Comparison of ENCODE assay signal across 22 cellular contexts in genomic region chr1:38546630-38547029, GRCh38.
A peak's percentile ranks its signal among the peaks of the same experiment; 100 is the strongest.
DNase-seq lines count a peak whose midpoint lies in the region; ATAC-seq and TF ChIP-seq lines count a peak whose summit lies in the region.
"Had no signal": no experiment of that assay in that cellular context is flagged by ENCODE, and none has a peak within 500 bp of the region (broad histone marks: within the 10 kb centered on the region; RNA-seq: fewer than 3 reads in every experiment).

No MANE protein-coding gene starts in this region.

- TF ChIP-seq CTCF in glutamatergic neuron (IDR thresholded peaks at IDR 0.05; ENCODE audit: partially characterized antibody, unreplicated experiment) (no peak), neural crest cell (conservative IDR thresholded peaks at IDR 0.05) (no peak)

- H3K4me3 Mint-ChIP-seq in glutamatergic neuron (ENCODE audit: unreplicated experiment): no peak overlapping the region
- no peak overlapping the region for H3K4me3 Mint-ChIP-seq in neural crest cell
- H3K4me3 Mint-ChIP-seq: CD8-positive, alpha-beta T cell had no signal

- H3K27me3 Mint-ChIP-seq in glutamatergic neuron (ENCODE audit: unreplicated experiment) (peaks cover 1% of the 10 kb centered on the region), neural crest cell (ENCODE audit: low read depth) (no peaks in the 10 kb centered on the region)

- ATAC-seq in HG03354 (IDR thresholded peaks at IDR 0.05; ENCODE audit: poor library complexity, severe bottlenecking, unreplicated experiment): no peak
- ATAC-seq: CD8-positive, alpha-beta T cell; Panc1 had no signal

- peak; percentile 28 for DNase-seq in activated CD8-positive, alpha-beta memory T cell treated with anti-CD3 and anti-CD28 coated beads, Interleukin-2, amount 50 U/mL, for 48 hours
- DNase-seq in activated CD8-positive, alpha-beta memory T cell treated with anti-CD3 and anti-CD28 coated beads, Interleukin-2, amount 50 U/mL, for 4 hours: no peak
- no peak for DNase-seq in glutamatergic neuron
- DNase-seq in neural crest cell (ENCODE audit: low read depth, low spot score): no peak
- no peak for DNase-seq in NCI-H345 (lab: John Stamatoyannopoulos, UW)
- no peak for DNase-seq in OCI-M1 (lab: John Stamatoyannopoulos, UW)
- DNase-seq: 8988T; C1 segment of cervical spinal cord; Calu3; CD8-positive, alpha-beta T cell; DMS153; GOT3; Karpas-422; NCI-H1048; NCI-H1417 treated with DMSO at 0.1 percent for 48 hours; NCI-H1930; NCI-H2227 treated with DMSO at 0.1 percent for 48 hours; NCI-H524; NCI-H774; NK-92 treated with Interleukin-12 subunit alpha and Interleukin-12 subunit beta, amount 100 ng/mL, for 24 hours had no signal

- peak overlapping the region; percentile 57 for H3K27ac Mint-ChIP-seq in glutamatergic neuron (ENCODE audit: unreplicated experiment)
- H3K27ac Mint-ChIP-seq in neural crest cell (ENCODE audit: unreplicated experiment): peak overlapping the region; percentile 21
- H3K27ac Mint-ChIP-seq: CD8-positive, alpha-beta T cell had no signal

- H3K4me1 Mint-ChIP-seq in glutamatergic neuron (ENCODE audit: low read depth, unreplicated experiment) (peaks cover 24% of the 10 kb centered on the region), neural crest cell (peaks cover 11% of the 10 kb centered on the region)

- H3K36me3 Mint-ChIP-seq in glutamatergic neuron (ENCODE audit: unreplicated experiment) (no peaks in the 10 kb centered on the region), neural crest cell (ENCODE audit: low read depth) (no peaks in the 10 kb centered on the region)
- H3K36me3 Mint-ChIP-seq: CD8-positive, alpha-beta T cell had no signal

- H3K9me3 Mint-ChIP-seq in glutamatergic neuron (ENCODE audit: unreplicated experiment): no peaks in the 10 kb centered on the region
- no peaks in the 10 kb centered on the region for H3K9me3 Mint-ChIP-seq in neural crest cell
